12 cellular contexts compared by ENCODE assay signal in genomic region chr6:34341481-34341971, GRCh38. TPM values are rescaled to one million over a fixed set of nuclear protein-coding genes. Genes with fewer than 3 reads are reported as not detected.
A peak's percentile ranks its signal among the peaks of the same experiment; 100 is the strongest.
DNase-seq lines count a peak whose midpoint lies in the region; ATAC-seq, FAIRE-seq and TF ChIP-seq lines count a peak whose summit lies in the region.
"Had no signal": no experiment of that assay in that cellular context is flagged by ENCODE, and none has a peak within 500 bp of the region (broad histone marks: within the 10 kb centered on the region; RNA-seq: fewer than 3 reads in every experiment).

No MANE protein-coding gene starts in this region.

- intact Hi-C loops in adrenal gland (cut with DNase I) (no loop called here), heart left ventricle (cut with DNase I) (loop anchor here in 1 of 10 donors (5.0 kb wide), 1 partner anchor 51 kb away; the partner anchor contains the start of gene NUDT3), sciatic nerve (cut with DNase I) (no loop called here)

- peak; percentile 38 for FAIRE-seq in GM12891 (lab: Jason Lieb, UNC)

- DNase-seq in GM12891 (ENCODE audit: insufficient read length, low spot score) (no peak), adrenal gland (no peak), heart left ventricle (peak in 1 of 5 donors; percentile 41), sciatic nerve (ENCODE audit: low spot score) (no peak), HT-29 (ENCODE audit: low spot score) (no peak), GM10248 (ENCODE audit: extremely low spot score) (no peak)
- DNase-seq in activated CD4-positive, CD25-positive, alpha-beta regulatory T cell (lab: John Stamatoyannopoulos, UW), result no peak
- DNase-seq: activated CD4-positive, alpha-beta T cell treated with anti-CD3 and anti-CD28 coated beads for 36 hours; NCI-H1930; stimulated activated CD4-positive, alpha-beta T cell treated with anti-CD3 and anti-CD28 coated beads, Interleukin-2, amount 100 ng/mL, for 48 hours; testis had no signal

- WGBS in adrenal gland, 4 donors, result 71 to 76% (median 74%) methylated on average over 8 of the region's 8 CpGs
- WGBS in heart left ventricle, 4 donors, result 23 to 35% (median 32%) methylated on average over 8 of the region's 8 CpGs

- H3K4me1 ChIP-seq in adrenal gland (replicated peaks in 1 of 2) (peaks cover 37 to 74% of the 10 kb centered on the region in 2 donors), heart left ventricle (peaks cover 3 to 97% (median 62%) of the 10 kb centered on the region in 12 donors)
- H3K4me1 ChIP-seq: testis had no signal

- POLR2A ChIA-PET in GM10248 (lab: Yijun Ruan, JAX), result interaction anchor here (1.2 kb wide), 1 partner anchor 105 kb away, joined by 3 read pairs; the partner anchor contains the start of gene HMGA1

- TF ChIP-seq CTCF in adrenal gland (IDR thresholded peaks at IDR 0.05) (no peak), heart left ventricle (IDR thresholded peaks at IDR 0.05) (no peak), GM10248 (IDR thresholded peaks at IDR 0.05; ENCODE audit: control extremely low read depth, extremely low read depth, low read depth, missing control alignments) (no peak)

- H3K27me3 ChIP-seq in adrenal gland (no peaks in the 10 kb centered on the region), heart left ventricle (no peaks in the 10 kb centered on the region)
- H3K27me3 ChIP-seq: testis had no signal

- ATAC-seq in heart left ventricle (peak; percentile 56 to 71 (median 68)), sciatic nerve (peak; percentile 57), HG02763 (IDR thresholded peaks at IDR 0.05; ENCODE audit: unreplicated experiment) (no peak)
- ATAC-seq: activated CD4-positive, alpha-beta T cell treated with anti-CD3 and anti-CD28 coated beads for 36 hours had no signal

- H3K27ac ChIP-seq in adrenal gland (peak overlapping the region in 3 of 5 donors; percentile 2 to 59 (median 25)), heart left ventricle (peak overlapping the region in 11 of 12 donors; percentile 4 to 71 (median 48))
- H3K27ac ChIP-seq: testis had no signal

- CTCF ChIA-PET in GM10248 (lab: Yijun Ruan, JAX), result interaction anchor here (0.9 to 1.6 kb wide), 4 partner anchors 9 to 52 kb away, joined by 3 to 4 read pairs (median 3); no protein-coding TSS in a partner anchor

- H3K4me3 ChIP-seq in adrenal gland (no peak overlapping the region), heart left ventricle (no peak overlapping the region)
- H3K4me3 ChIP-seq: testis had no signal

- H3K9me3 ChIP-seq in adrenal gland (replicated peaks in 1 of 3) (no peaks in the 10 kb centered on the region), heart left ventricle (no peaks in the 10 kb centered on the region)
- H3K9me3 ChIP-seq: testis had no signal

- H3K36me3 ChIP-seq in adrenal gland (replicated peaks in 1 of 2), result no peaks in the 10 kb centered on the region
- peaks cover 0 to 10% (median 0%) of the 10 kb centered on the region in 9 donors for H3K36me3 ChIP-seq in heart left ventricle

- TF ChIP-seq POLR2A in GM12891 (IDR thresholded peaks at IDR 0.05; ENCODE audit: low read depth, low read length) (no peak), adrenal gland (IDR thresholded peaks at IDR 0.05) (no peak), heart left ventricle (IDR thresholded peaks at IDR 0.05) (no peak)

TF ChIP-seq in GM12891, 5 proteins besides CTCF, POLR2A, EP300 and RAD21:
- TF ChIP-seq TAF1 (IDR thresholded peaks at IDR 0.05; ENCODE audit: low read depth, low read length) (no peak), PAX5 (IDR thresholded peaks at IDR 0.05; ENCODE audit: insufficient read depth, low read length, severe bottlenecking) (no peak), POU2F2 (IDR thresholded peaks at IDR 0.05; ENCODE audit: low read depth, low read length) (no peak), POLR2AphosphoS5 (IDR thresholded peaks at IDR 0.05; ENCODE audit: low read depth, low read length) (no peak), SPI1 (IDR thresholded peaks at IDR 0.05; ENCODE audit: low read depth, low read length) (no peak)
TF ChIP-seq in GM12891: peak in this region for 0.

RNA-seq across cellular contexts. Expression of gene NUDT3, which starts 50.9 kb away (rescaled TPM):
- polyA plus RNA-seq in GM12891 (2012; ENCODE audit: low read depth, missing spikeins), result 4.7 TPM
- 10 to 100 TPM; 34.3 to 56.3 (median 45.6) TPM for total RNA-seq in adrenal gland
- 10 to 100 TPM; 18.2 to 24.2 (median 22.9) TPM for polyA plus RNA-seq in adrenal gland
- total RNA-seq in heart left ventricle, result 10 to 100 TPM; 29.6 to 68.4 (median 54.9) TPM
- polyA plus RNA-seq in heart left ventricle, result 10 to 100 TPM; 15.9 to 22.4 TPM
- total RNA-seq in sciatic nerve, result 83.1 TPM
- total RNA-seq in HT-29 (2014; rRNA removed; shearing (Covaris generic)), result 20.0 and 20.7 TPM in 2 replicates
